In the genomic region with DNA sequence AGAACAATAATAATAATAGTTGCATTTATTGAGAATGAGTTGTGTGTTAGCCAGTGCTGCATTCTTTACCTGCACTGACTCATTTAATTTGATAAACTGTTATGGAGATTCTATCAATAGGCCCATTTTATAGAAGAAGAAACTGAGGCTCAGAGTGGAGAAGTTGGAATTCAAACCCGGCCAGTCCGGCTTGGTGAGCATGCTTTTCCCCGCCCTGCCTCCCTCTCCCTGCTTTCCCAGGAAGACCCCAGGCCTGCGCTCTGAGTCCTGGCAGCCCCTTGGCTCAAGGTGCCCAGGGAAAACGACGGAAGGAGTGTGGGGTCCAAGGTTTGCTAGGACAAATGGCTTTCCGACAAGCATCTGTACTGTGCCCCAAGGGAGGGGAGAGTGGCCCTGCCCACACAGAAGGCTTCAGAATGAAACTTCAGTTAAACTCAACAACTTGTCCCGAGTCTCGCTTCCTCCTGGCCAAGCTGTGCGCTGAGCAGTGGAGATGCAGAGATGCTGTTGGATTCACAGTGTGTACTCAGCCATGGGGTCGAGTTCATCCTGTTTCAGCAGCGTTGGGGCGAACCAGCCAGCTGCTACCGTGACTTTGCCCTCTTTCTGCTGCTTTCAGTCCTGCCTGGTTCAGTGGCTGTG, we compare ENCODE assay signal across 19 cellular contexts. TPM values are rescaled to one million over a fixed set of nuclear protein-coding genes. Genes with fewer than 3 reads are reported as not detected.
DNase-seq lines count a peak whose midpoint lies in the region; ATAC-seq and TF ChIP-seq lines count a peak whose summit lies in the region.
"Had no signal": no experiment of that assay in that cellular context is flagged by ENCODE, and none has a peak within 500 bp of the region (broad histone marks: within the 10 kb centered on the region; RNA-seq: fewer than 3 reads in every experiment).

No MANE protein-coding gene starts in this region.

- peaks cover 96 to 99% of the 10 kb centered on the region in 2 donors for H3K36me3 Mint-ChIP-seq in CD14-positive monocyte
- no peaks in the 10 kb centered on the region for H3K36me3 Mint-ChIP-seq in T-helper 2 cell treated with Interferon-gamma antibody and Interleukin-4, amounts not matched to agents 5 μg/mL and 100 μg/mL, for 36 hours (ENCODE audit: low read depth)

- intact Hi-C loops in CD14-positive monocyte (cut with micrococcal nuclease), result no loop called here

- peaks cover 0 to 4% (median 1%) of the 10 kb centered on the region in 3 donors for H3K27me3 Mint-ChIP-seq in CD14-positive monocyte (ENCODE audit: low read depth in 3 of 3)
- H3K27me3 Mint-ChIP-seq in T-helper 2 cell treated with Interferon-gamma antibody and Interleukin-4, amounts not matched to agents 5 μg/mL and 100 μg/mL, for 36 hours (ENCODE audit: low read depth), result no peaks in the 10 kb centered on the region

- no peak overlapping the region for H3K4me3 Mint-ChIP-seq in CD14-positive monocyte
- no peak overlapping the region for H3K4me3 Mint-ChIP-seq in T-helper 2 cell treated with Interferon-gamma antibody and Interleukin-4, amounts not matched to agents 5 μg/mL and 100 μg/mL, for 36 hours
- H3K4me3 Mint-ChIP-seq: T-helper 17 cell had no signal

- ATAC-seq in GM19351 (IDR thresholded peaks at IDR 0.05; ENCODE audit: unreplicated experiment) (peak; percentile 79), HG03571 (IDR thresholded peaks at IDR 0.05; ENCODE audit: unreplicated experiment) (peak; percentile 68), GM21367 (IDR thresholded peaks at IDR 0.05; ENCODE audit: unreplicated experiment) (no peak)
- ATAC-seq: T-helper 17 cell had no signal

- H3K27ac Mint-ChIP-seq in CD14-positive monocyte, result peak overlapping the region in 4 of 7 donors; percentile 36 to 59 (median 38)
- H3K27ac Mint-ChIP-seq in T-helper 2 cell treated with Interferon-gamma antibody and Interleukin-4, amounts not matched to agents 5 μg/mL and 100 μg/mL, for 36 hours, result no peak overlapping the region
- H3K27ac Mint-ChIP-seq: T-helper 17 cell had no signal

- no peak for TF ChIP-seq CTCF in CD14-positive monocyte (IDR thresholded peaks at IDR 0.05)

- DNase-seq in CD14-positive monocyte (ENCODE audit: low spot score) (no peak), epithelial cell of prostate (ENCODE audit: low read depth, low spot score) (no peak), amniotic stem cell (lab: John Stamatoyannopoulos, UW) (no peak), DMS53 (lab: John Stamatoyannopoulos, UW) (no peak)
- DNase-seq in T-helper 2 cell treated with Interferon-gamma antibody and Interleukin-4, amounts not matched to agents 5 μg/mL and 100 μg/mL, for 36 hours (ENCODE audit: low spot score), result no peak
- DNase-seq: activated CD4-positive, alpha-beta T cell treated with anti-CD3 and anti-CD28 coated beads for 4 hours; activated T-cell treated with anti-CD3 and anti-CD28 coated beads, Interleukin-2, amount 50 U/mL, for 1 hour; cerebellar nuclear complex; kidney; NCI-H1105 treated with DMSO at 0.1 percent for 48 hours; stimulated activated CD4-positive, alpha-beta T cell treated with anti-CD3 and anti-CD28 coated beads, Interleukin-15, amount 100 ng/mL, for 24 hours; T-helper 17 cell; testis had no signal

- peaks cover 0 to 2% (median 0%) of the 10 kb centered on the region in 7 donors for H3K9me3 Mint-ChIP-seq in CD14-positive monocyte
- H3K9me3 Mint-ChIP-seq in T-helper 2 cell treated with Interferon-gamma antibody and Interleukin-4, amounts not matched to agents 5 μg/mL and 100 μg/mL, for 36 hours, result no peaks in the 10 kb centered on the region

- H3K4me1 Mint-ChIP-seq in CD14-positive monocyte, result peaks cover 5% of the 10 kb centered on the region
- H3K4me1 Mint-ChIP-seq in T-helper 2 cell treated with Interferon-gamma antibody and Interleukin-4, amounts not matched to agents 5 μg/mL and 100 μg/mL, for 36 hours (ENCODE audit: low read depth), result peaks cover 2% of the 10 kb centered on the region

- H3K27ac ChIP-seq in epithelial cell of prostate, result peak overlapping the region; percentile 84
- H3K27ac ChIP-seq: parathyroid adenoma, Peyer's patch, testis had no signal

RNA-seq across cellular contexts. Expression of a gene that starts 23.3 kb away (rescaled TPM):
- polyA plus RNA-seq in CD14-positive monocyte, result under 1 TPM; 0.66 to 0.78 TPM
- polyA plus RNA-seq: AG04450 had no signal

RNA-seq across cellular contexts. Expression of a gene that starts 40.7 kb away (rescaled TPM):
- polyA plus RNA-seq in CD14-positive monocyte, result 100 to 1,000 TPM; 160 to 164 TPM
- polyA plus RNA-seq: AG04450 had no signal
